Comparison of ENCODE assay signal across 11 cellular contexts in genomic region chr11:59776210-59777066, GRCh38. TPM values are rescaled to one million over a fixed set of nuclear protein-coding genes. Genes with fewer than 3 reads are reported as not detected.
A peak's percentile ranks its signal among the peaks of the same experiment; 100 is the strongest.
DNase-seq lines count a peak whose midpoint lies in the region; ATAC-seq and TF ChIP-seq lines count a peak whose summit lies in the region.
"Had no signal": no experiment of that assay in that cellular context is flagged by ENCODE, and none has a peak within 500 bp of the region (broad histone marks: within the 10 kb centered on the region; RNA-seq: fewer than 3 reads in every experiment).

No MANE protein-coding gene starts in this region.

- DNase-seq in DMS53 (lab: John Stamatoyannopoulos, UW) (peak; percentile 78), LHCN-M2 (ENCODE audit: low read depth) (peak; percentile 33), cardiac fibroblast (ENCODE audit: low read depth in 2 of 2) (peak; percentile 31 to 78), mucosa of gallbladder (ENCODE audit: low spot score) (peak; percentile 80), NCI-H1105 treated with DMSO at 0.1 percent for 48 hours (lab: John Stamatoyannopoulos, UW) (no peak), Kasumi-1 (lab: John Stamatoyannopoulos, UW) (no peak)
- DNase-seq: activated CD4-positive, alpha-beta T cell treated with anti-CD3 and anti-CD28 coated beads for 4 hours; cerebellar nuclear complex; right cardiac atrium had no signal

- no peak for TF ChIP-seq CTCF in cardiac fibroblast (IDR thresholded peaks at IDR 0.05; ENCODE audit: low read depth, low read length)

- no peak overlapping the region for H3K4me3 ChIP-seq in cardiac fibroblast (replicated peaks in 1 of 2; ENCODE audit: low read depth in 2 of 2, low read length in 2 of 2)

- ATAC-seq in HG03095 (IDR thresholded peaks at IDR 0.05; ENCODE audit: unreplicated experiment) (no peak), HG03280 (IDR thresholded peaks at IDR 0.05; ENCODE audit: unreplicated experiment) (no peak)

RNA-seq across cellular contexts. Expression of gene STX3, which starts 21.3 kb away (rescaled TPM):
- 11.9 and 16.9 TPM in 2 replicates for total RNA-seq in LHCN-M2 (2014; rRNA removed)
- 11.6 TPM for polyA plus RNA-seq in LHCN-M2 (2012)
- total RNA-seq in mucosa of gallbladder, result 82.7 TPM

RNA-seq across cellular contexts. Expression of gene MRPL16, which starts 34.1 kb away (rescaled TPM):
- total RNA-seq in LHCN-M2 (2014; rRNA removed), result 39.6 and 48.0 TPM in 2 replicates
- 47.2 TPM for polyA plus RNA-seq in LHCN-M2 (2012)
- total RNA-seq in mucosa of gallbladder, result 34.7 TPM

Comparison
In these comparisons a context has a peak if more than half of its experiments do, and no peak if none do; other contexts are left out.
1. DNase-seq: peak in DMS53 (single experiment), LHCN-M2 (single experiment), cardiac fibroblast (2 of 2) and mucosa of gallbladder (single experiment); none in NCI-H1105 treated with DMSO at 0.1 percent for 48 hours (single experiment) and Kasumi-1 (0 of 2).